9 cellular contexts compared by ENCODE assay signal in genomic region chr19:3784607-3785463, GRCh38. TPM values are rescaled to one million over a fixed set of nuclear protein-coding genes. Genes with fewer than 3 reads are reported as not detected.
DNase-seq lines count a peak whose midpoint lies in the region; ATAC-seq, FAIRE-seq and TF ChIP-seq lines count a peak whose summit lies in the region.
"Had no signal": no experiment of that assay in that cellular context is flagged by ENCODE, and none has a peak within 500 bp of the region (broad histone marks: within the 10 kb centered on the region; RNA-seq: fewer than 3 reads in every experiment).

No MANE protein-coding gene starts in this region.

- H3K27me3 Mint-ChIP-seq in chondrocyte (ENCODE audit: low read depth) (peaks cover 17% of the 10 kb centered on the region), naive B cell (no peaks in the 10 kb centered on the region)

- no peak overlapping the region for H3K27ac Mint-ChIP-seq in chondrocyte (ENCODE audit: unreplicated experiment)
- peak overlapping the region in 3 of 6 donors; percentile 5 to 87 (median 60) for H3K27ac Mint-ChIP-seq in naive B cell

- no peak for FAIRE-seq in HTR-8/SVneo (lab: Jason Lieb, UNC)
- FAIRE-seq: islet of Langerhans had no signal

- intact Hi-C loops in posterior cingulate gyrus (cut with DNase I): no loop called here

- ATAC-seq in naive B cell (ENCODE audit: low read depth in 2 of 2): peak in 1 of 2 donors; percentile 13

- H3K36me3 Mint-ChIP-seq in chondrocyte (ENCODE audit: low read depth): peaks cover 9% of the 10 kb centered on the region
- peaks cover 16% of the 10 kb centered on the region in 2 donors for H3K36me3 Mint-ChIP-seq in naive B cell

- H3K9me3 Mint-ChIP-seq in chondrocyte (ENCODE audit: low read depth): peaks cover 17% of the 10 kb centered on the region
- H3K9me3 Mint-ChIP-seq in naive B cell: peaks cover 7 to 21% (median 19%) of the 10 kb centered on the region in 7 donors

- DNase-seq in CD1c-positive myeloid dendritic cell (ENCODE audit: extremely low spot score) (peak; percentile 88), HTR-8/SVneo (ENCODE audit: insufficient read length, low spot score) (peak; percentile 31), chondrocyte (ENCODE audit: low spot score) (no peak), naive B cell (no peak), AML-193 (lab: John Stamatoyannopoulos, UW) (no peak), superior temporal gyrus (ENCODE audit: extremely low spot score) (no peak), activated gamma-delta T cell (lab: John Stamatoyannopoulos, UW) (no peak), posterior cingulate gyrus (no peak)

- H3K4me1 Mint-ChIP-seq in chondrocyte (ENCODE audit: low read depth) (no peaks in the 10 kb centered on the region), naive B cell (peaks cover 12 to 20% (median 14%) of the 10 kb centered on the region in 3 donors)

- peak overlapping the region; percentile 31 for H3K4me3 Mint-ChIP-seq in chondrocyte (ENCODE audit: unreplicated experiment)
- H3K4me3 Mint-ChIP-seq in naive B cell: peak overlapping the region; percentile 68 to 90 (median 82)

- TF ChIP-seq CTCF in chondrocyte (IDR thresholded peaks at IDR 0.05): no peak

RNA-seq across cellular contexts. Expression of gene MATK, which starts 1.3 kb away (rescaled TPM):
- not detected in 3 replicates for total RNA-seq in chondrocyte
- polyA plus RNA-seq in naive B cell (ENCODE audit: low read depth in 6 of 6): 1 to 10 TPM; 3.2 to 6.7 (median 5.6) TPM

RNA-seq across cellular contexts. Expression of gene RAX2, which starts 12.8 kb away (rescaled TPM):
- total RNA-seq in chondrocyte: not detected in 3 replicates
- polyA plus RNA-seq in naive B cell (ENCODE audit: low read depth in 6 of 6): under 1 TPM in 1 of 6 donors, not detected in 5; 0.20 TPM

RNA-seq across cellular contexts. Expression of gene MRPL54, which starts 22.4 kb away (rescaled TPM):
- 41.6 to 52.4 TPM (median 42.9 TPM) in 3 replicates for total RNA-seq in chondrocyte
- polyA plus RNA-seq in naive B cell (ENCODE audit: low read depth in 6 of 6): 100 to 1,000 TPM; 113 to 186 (median 131) TPM

RNA-seq across cellular contexts. Expression of gene APBA3, which starts 23.3 kb away (rescaled TPM):
- 17.8 to 20.4 TPM (median 18.2 TPM) in 3 replicates for total RNA-seq in chondrocyte
- 10 to 100 TPM; 28.8 to 51.6 (median 35.3) TPM for polyA plus RNA-seq in naive B cell (ENCODE audit: low read depth in 6 of 6)

Comparison
In these comparisons a context has a peak if more than half of its experiments do, and no peak if none do; other contexts are left out.
1. DNase-seq: peak in CD1c-positive myeloid dendritic cell (single experiment) and HTR-8/SVneo (single experiment); none in chondrocyte (single experiment), naive B cell (single experiment), AML-193 (0 of 2), superior temporal gyrus (single experiment), activated gamma-delta T cell (single experiment) and posterior cingulate gyrus (0 of 10).